13 cellular contexts compared by ENCODE assay signal in genomic region chr1:90725961-90726715, GRCh38. TPM values are rescaled to one million over a fixed set of nuclear protein-coding genes. Genes with fewer than 3 reads are reported as not detected.
DNase-seq lines count a peak whose midpoint lies in the region; ATAC-seq, FAIRE-seq and TF ChIP-seq lines count a peak whose summit lies in the region.
"Had no signal": no experiment of that assay in that cellular context is flagged by ENCODE, and none has a peak within 500 bp of the region (broad histone marks: within the 10 kb centered on the region; RNA-seq: fewer than 3 reads in every experiment).

No MANE protein-coding gene starts in this region.

- peak overlapping the region; percentile 22 for H3K9ac ChIP-seq in mesenchymal stem cell (ENCODE audit: low read length)
- H3K9ac ChIP-seq in subcutaneous abdominal adipose tissue (ENCODE audit: low read length in 5 of 5), result peak overlapping the region in 3 of 5 donors; percentile 5 to 56 (median 17)
- H3K9ac ChIP-seq: BLaER1 had no signal

- no peaks in the 10 kb centered on the region for H3K9me3 Mint-ChIP-seq in activated naive CD4-positive, alpha-beta T cell treated with anti-CD3 and anti-CD28 coated beads for 36 hours
- H3K9me3 Mint-ChIP-seq in activated naive CD4-positive, alpha-beta T cell treated with anti-CD3 and anti-CD28 coated beads, Interleukin-2, amount 50 U/mL, for 72 hours, result peaks cover 3 to 7% of the 10 kb centered on the region in 2 donors

- peak overlapping the region; percentile 42 for H3K4me3 Mint-ChIP-seq in activated naive CD4-positive, alpha-beta T cell treated with anti-CD3 and anti-CD28 coated beads for 36 hours

- no peak overlapping the region for H3K18ac ChIP-seq in mesenchymal stem cell (ENCODE audit: low read depth in 1 of 2, low read length in 2 of 2)

- TF ChIP-seq CTCF in bronchial epithelial cell (IDR thresholded peaks at IDR 0.05; ENCODE audit: insufficient read depth, low read length, severe bottlenecking), result no peak

- H3K79me1 ChIP-seq in mesenchymal stem cell (replicated peaks; ENCODE audit: low read length, poor library complexity, severe bottlenecking), result no peaks in the 10 kb centered on the region

- H3K27me3 Mint-ChIP-seq in activated naive CD4-positive, alpha-beta T cell treated with anti-CD3 and anti-CD28 coated beads for 36 hours (ENCODE audit: low read depth), result peaks cover 89% of the 10 kb centered on the region

- FAIRE-seq in bronchial epithelial cell (lab: Jason Lieb, UNC), result no peak
- FAIRE-seq: TTC549 had no signal

- ATAC-seq in activated naive CD4-positive, alpha-beta T cell treated with anti-CD3 and anti-CD28 coated beads, Interleukin-2, amount 50 U/mL, for 72 hours, result no peak
- ATAC-seq in GM19397 (IDR thresholded peaks at IDR 0.05; ENCODE audit: unreplicated experiment), result no peak
- no peak for ATAC-seq in aorta (ENCODE audit: low FRiP score)

- H3K4me1 ChIP-seq in mesenchymal stem cell (ENCODE audit: control insufficient read depth, insufficient read depth, low read depth, low read length), result peaks cover 27% of the 10 kb centered on the region
- H3K4me1 ChIP-seq in subcutaneous abdominal adipose tissue (ENCODE audit: control insufficient read depth in 5 of 5, insufficient read depth in 5 of 5, low read length in 5 of 5), result peaks cover 6 to 62% (median 58%) of the 10 kb centered on the region in 5 donors
- no peaks in the 10 kb centered on the region for H3K4me1 ChIP-seq in aorta (ENCODE audit: control insufficient read depth in 1 of 2, insufficient read depth in 2 of 2, low read length in 2 of 2)

- H3K36me3 Mint-ChIP-seq in activated naive CD4-positive, alpha-beta T cell treated with anti-CD3 and anti-CD28 coated beads for 36 hours (ENCODE audit: low read depth), result peaks cover 3% of the 10 kb centered on the region
- peaks cover 39 to 79% of the 10 kb centered on the region in 2 donors for H3K36me3 Mint-ChIP-seq in activated naive CD4-positive, alpha-beta T cell treated with anti-CD3 and anti-CD28 coated beads, Interleukin-2, amount 50 U/mL, for 72 hours

- no peak overlapping the region for H4K8ac ChIP-seq in mesenchymal stem cell (ENCODE audit: low read length)

- intact Hi-C loops in activated naive CD4-positive, alpha-beta T cell treated with anti-CD3 and anti-CD28 coated beads for 36 hours (cut with micrococcal nuclease), result loop anchor here (1.0 to 5.0 kb wide), 4 partner anchors 8 to 126 kb away; no protein-coding TSS in a partner anchor
- intact Hi-C loops in aorta (cut with DNase I), result no loop called here

- H3K23ac ChIP-seq in mesenchymal stem cell (ENCODE audit: low read length in 2 of 2), result peak overlapping the region in 1 of 2 experiments; percentile 34

- H3K4me1 Mint-ChIP-seq in activated naive CD4-positive, alpha-beta T cell treated with anti-CD3 and anti-CD28 coated beads for 36 hours (ENCODE audit: low read depth), result peaks cover 66% of the 10 kb centered on the region

- H2BK12ac ChIP-seq in mesenchymal stem cell (ENCODE audit: low read length in 2 of 2), result no peak overlapping the region

- peaks cover 70% of the 10 kb centered on the region for H3K27me3 ChIP-seq in bronchial epithelial cell (ENCODE audit: control insufficient read depth, insufficient read depth, low read length)
- peaks cover 94 to 99% of the 10 kb centered on the region in 2 experiments for H3K27me3 ChIP-seq in mesenchymal stem cell (ENCODE audit: control insufficient read depth in 1 of 2, insufficient read depth in 1 of 2, low read length in 2 of 2)
- H3K27me3 ChIP-seq in subcutaneous abdominal adipose tissue (ENCODE audit: control insufficient read depth in 5 of 5, insufficient read depth in 4 of 5, low read length in 5 of 5), result peaks cover 81 to 96% (median 88%) of the 10 kb centered on the region in 5 donors
- peaks cover 0 to 17% of the 10 kb centered on the region in 2 donors for H3K27me3 ChIP-seq in aorta (ENCODE audit: control insufficient read depth in 1 of 2, insufficient read depth in 2 of 2, low read length in 1 of 2)

- H3K4me3 ChIP-seq in bronchial epithelial cell (ENCODE audit: low read depth, low read length) (no peak overlapping the region), mesenchymal stem cell (ENCODE audit: insufficient read depth in 1 of 2, low read depth in 1 of 2, low read length in 2 of 2) (peak overlapping the region in 1 of 2 experiments; percentile 73), subcutaneous abdominal adipose tissue (ENCODE audit: low read depth in 1 of 5, low read length in 5 of 5) (peak overlapping the region; percentile 49 to 72 (median 66)), aorta (ENCODE audit: low read length in 2 of 2) (peak overlapping the region in 1 of 2 donors; percentile 20)
- H3K4me3 ChIP-seq: BLaER1, lung had no signal

- H3K36me3 ChIP-seq in bronchial epithelial cell (ENCODE audit: control insufficient read depth, insufficient read depth, low read length) (no peaks in the 10 kb centered on the region), mesenchymal stem cell (ENCODE audit: control insufficient read depth in 1 of 2, insufficient read depth in 2 of 2, low read depth in 1 of 2, low read length in 2 of 2) (no peaks in the 10 kb centered on the region), subcutaneous abdominal adipose tissue (ENCODE audit: control insufficient read depth in 5 of 5, insufficient read depth in 5 of 5, low read length in 5 of 5) (no peaks in the 10 kb centered on the region), aorta (ENCODE audit: control insufficient read depth in 1 of 2, insufficient read depth in 2 of 2, low read length in 1 of 2) (no peaks in the 10 kb centered on the region)
- H3K36me3 ChIP-seq: BLaER1 had no signal

- no peak for DNase-seq in activated naive CD4-positive, alpha-beta T cell treated with anti-CD3 and anti-CD28 coated beads for 36 hours
- DNase-seq in activated naive CD4-positive, alpha-beta T cell treated with anti-CD3 and anti-CD28 coated beads, Interleukin-2, amount 50 U/mL, for 72 hours (ENCODE audit: low spot score in 2 of 2), result no peak
- DNase-seq in bronchial epithelial cell (ENCODE audit: low read depth) (peak; percentile 22), mesenchymal stem cell (no peak), SW480 (ENCODE audit: low spot score) (no peak), aorta (no peak)
- DNase-seq: NCI-H1694 had no signal

- no peak overlapping the region for H3K4ac ChIP-seq in mesenchymal stem cell (ENCODE audit: low read depth in 1 of 2, low read length in 2 of 2)

- H2BK120ac ChIP-seq in mesenchymal stem cell (ENCODE audit: low read depth, low read length), result no peak overlapping the region

- peak overlapping the region; percentile 55 for H3K27ac Mint-ChIP-seq in activated naive CD4-positive, alpha-beta T cell treated with anti-CD3 and anti-CD28 coated beads for 36 hours
- H3K27ac Mint-ChIP-seq in activated naive CD4-positive, alpha-beta T cell treated with anti-CD3 and anti-CD28 coated beads, Interleukin-2, amount 50 U/mL, for 72 hours, result peak overlapping the region in 1 of 2 donors; percentile 97

- H4K91ac ChIP-seq in mesenchymal stem cell (ENCODE audit: low read length), result no peak overlapping the region

- CTCF ChIA-PET in activated naive CD4-positive, alpha-beta T cell treated with anti-CD3 and anti-CD28 coated beads for 36 hours (lab: Charles Lee), result interaction anchor here (0.5 to 1.2 kb wide), 2 partner anchors 9 to 115 kb away, joined by 3 to 4 read pairs; partner anchors contain the start of gene BARHL2

- no peak overlapping the region for H3K14ac ChIP-seq in mesenchymal stem cell (ENCODE audit: low read length in 2 of 2)

- H3K27ac ChIP-seq in mesenchymal stem cell (ENCODE audit: low read length, poor library complexity, severe bottlenecking), result no peak overlapping the region
- H3K27ac ChIP-seq in subcutaneous abdominal adipose tissue (ENCODE audit: low read depth, low read length), result no peak overlapping the region
- H3K27ac ChIP-seq in aorta (ENCODE audit: low read depth in 1 of 2, low read length in 2 of 2), result no peak overlapping the region
- H3K27ac ChIP-seq: BLaER1 had no signal

- H2AFZ ChIP-seq in mesenchymal stem cell (ENCODE audit: low read depth, low read length), result no peak overlapping the region

- peak overlapping the region; percentile 70 for H3K4me2 ChIP-seq in mesenchymal stem cell (ENCODE audit: low read length, poor library complexity, severe bottlenecking)
- H3K4me2 ChIP-seq: BLaER1 had no signal

- H2AK5ac ChIP-seq in mesenchymal stem cell (ENCODE audit: low read length, severe bottlenecking), result no peak overlapping the region

- no peak overlapping the region for H2BK5ac ChIP-seq in mesenchymal stem cell (ENCODE audit: low read depth, low read length, poor library complexity, severe bottlenecking)

- H3K9me3 ChIP-seq in mesenchymal stem cell (ENCODE audit: control insufficient read depth, low read length), result no peaks in the 10 kb centered on the region
- no peaks in the 10 kb centered on the region for H3K9me3 ChIP-seq in subcutaneous abdominal adipose tissue (ENCODE audit: control insufficient read depth in 5 of 5, low read length in 5 of 5)
- H3K9me3 ChIP-seq in aorta (ENCODE audit: control insufficient read depth, low read length), result peaks cover 3% of the 10 kb centered on the region

- 4% methylated on average over 35 of the region's 35 CpGs for WGBS in mesenchymal stem cell
- WGBS in aorta, 2 donors, result 6 to 10% methylated on average over 35 of the region's 35 CpGs

- no peak overlapping the region for H2BK15ac ChIP-seq in mesenchymal stem cell (ENCODE audit: low read depth, poor library complexity, severe bottlenecking)

RNA-seq across cellular contexts. Expression of gene BARHL2, which starts 9.0 kb away (rescaled TPM):
- total RNA-seq in activated naive CD4-positive, alpha-beta T cell treated with anti-CD3 and anti-CD28 coated beads for 36 hours, result not detected
- not detected for total RNA-seq in activated naive CD4-positive, alpha-beta T cell treated with anti-CD3 and anti-CD28 coated beads, Interleukin-2, amount 50 U/mL, for 72 hours
- total RNA-seq in bronchial epithelial cell (not detected in 2 replicates), aorta (not detected)
- not detected for polyA plus RNA-seq in mesenchymal stem cell (2013, experiment 1 of 2)
- polyA plus RNA-seq in mesenchymal stem cell (2013, experiment 2 of 2), result not detected
- polyA plus RNA-seq in aorta, result not detected
- total RNA-seq: dermis microvascular lymphatic vessel endothelial cell, lung had no signal
- polyA plus RNA-seq: lung had no signal
